21 cellular contexts compared by ENCODE assay signal in the genomic region with DNA sequence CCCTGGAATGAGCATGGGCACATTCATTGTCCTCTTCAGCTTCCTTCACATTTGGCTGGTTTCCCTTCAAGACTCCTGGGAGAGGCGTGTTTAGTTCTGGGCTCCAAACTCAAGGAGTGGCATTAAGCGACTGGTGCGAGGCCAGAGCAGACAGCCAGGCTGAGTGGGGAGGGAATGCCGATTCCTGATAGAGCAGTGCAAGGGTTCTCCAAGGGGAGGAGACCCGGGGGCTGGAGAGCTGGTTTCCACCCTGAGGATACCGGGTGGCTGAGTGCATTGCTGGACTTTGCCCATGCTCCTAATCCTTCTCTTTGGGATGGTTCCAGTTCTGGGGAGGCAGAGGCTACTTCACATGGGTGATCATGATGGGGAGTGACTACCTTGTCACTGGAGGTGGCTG.
"Had no signal": no experiment of that assay in that cellular context is flagged by ENCODE, and none has a peak within 500 bp of the region (broad histone marks: within the 10 kb centered on the region; RNA-seq: fewer than 3 reads in every experiment).

No MANE protein-coding gene starts in this region.

- H3K4me3 ChIP-seq: hepatocyte, prostate gland, right atrium auricular region, smooth muscle cell had no signal

- H3K9me3 ChIP-seq: ascending aorta, breast epithelium, prostate gland, right atrium auricular region, SK-N-SH, thoracic aorta had no signal

- H3K9ac ChIP-seq: SK-N-SH had no signal

- H3K4me1 ChIP-seq: breast epithelium had no signal

- H3K36me3 ChIP-seq: ascending aorta, breast epithelium, prostate gland, right atrium auricular region, thoracic aorta had no signal

- DNase-seq: activated CD4-positive, alpha-beta T cell treated with anti-CD3 and anti-CD28 coated beads, Interleukin-2, amount 10 ng/mL, durations not matched to agents 24 days and 14 days; activated CD8-positive, alpha-beta T cell treated with anti-CD3 and anti-CD28 coated beads for 36 hours; activated effector memory CD4-positive, alpha-beta T cell treated with anti-CD3 and anti-CD28 coated beads, Interleukin-2, amount 50 U/mL, for 16 hours; activated naive CD4-positive, alpha-beta T cell treated with anti-CD3 and anti-CD28 coated beads, Interleukin-2, amount 50 U/mL, for 16 hours; activated T-cell treated with anti-CD3 and anti-CD28 coated beads, Interleukin-2, amount 50 U/mL, for 48 hours; cerebellar nuclear complex; effector CD4-positive, alpha-beta T cell; mesenchymal stem cell; natural killer cell; SK-N-SH; stimulated activated CD4-positive, alpha-beta T cell treated with anti-CD3 and anti-CD28 coated beads, Interleukin-4, amount 100 ng/mL, for 1 hour; T-helper 1 cell had no signal

- H3K27ac Mint-ChIP-seq: activated CD4-positive, alpha-beta T cell treated with anti-CD3 and anti-CD28 coated beads, Interleukin-2, amount 10 ng/mL, durations not matched to agents 24 days and 14 days; activated CD8-positive, alpha-beta T cell treated with anti-CD3 and anti-CD28 coated beads for 36 hours; stimulated activated effector memory CD8-positive, alpha-beta T cell treated with anti-CD3 and anti-CD28 coated beads, Interleukin-12 subunit alpha, Interleukin-12 subunit beta, amount 100 ng/mL, for 72 hours had no signal

- H3K27ac ChIP-seq: ascending aorta, breast epithelium, hepatocyte, prostate gland, right atrium auricular region, thoracic aorta had no signal

- H3K9me3 Mint-ChIP-seq: activated CD4-positive, alpha-beta T cell treated with anti-CD3 and anti-CD28 coated beads, Interleukin-2, amount 10 ng/mL, durations not matched to agents 24 days and 14 days; activated CD8-positive, alpha-beta T cell treated with anti-CD3 and anti-CD28 coated beads for 36 hours; natural killer cell; stimulated activated effector memory CD8-positive, alpha-beta T cell treated with anti-CD3 and anti-CD28 coated beads, Interleukin-12 subunit alpha, Interleukin-12 subunit beta, amount 100 ng/mL, for 72 hours had no signal

- H3K36me3 Mint-ChIP-seq: natural killer cell; stimulated activated effector memory CD8-positive, alpha-beta T cell treated with anti-CD3 and anti-CD28 coated beads, Interleukin-12 subunit alpha, Interleukin-12 subunit beta, amount 100 ng/mL, for 72 hours had no signal

- H3K27me3 ChIP-seq: ascending aorta, breast epithelium, hepatocyte, right atrium auricular region had no signal

- ATAC-seq: activated CD8-positive, alpha-beta T cell treated with anti-CD3 and anti-CD28 coated beads for 36 hours; esophagus mucosa; natural killer cell; stimulated activated effector memory CD8-positive, alpha-beta T cell treated with anti-CD3 and anti-CD28 coated beads, Interleukin-12 subunit alpha, Interleukin-12 subunit beta, amount 100 ng/mL, for 72 hours had no signal
